8 cellular contexts compared by ENCODE assay signal in the genomic region with DNA sequence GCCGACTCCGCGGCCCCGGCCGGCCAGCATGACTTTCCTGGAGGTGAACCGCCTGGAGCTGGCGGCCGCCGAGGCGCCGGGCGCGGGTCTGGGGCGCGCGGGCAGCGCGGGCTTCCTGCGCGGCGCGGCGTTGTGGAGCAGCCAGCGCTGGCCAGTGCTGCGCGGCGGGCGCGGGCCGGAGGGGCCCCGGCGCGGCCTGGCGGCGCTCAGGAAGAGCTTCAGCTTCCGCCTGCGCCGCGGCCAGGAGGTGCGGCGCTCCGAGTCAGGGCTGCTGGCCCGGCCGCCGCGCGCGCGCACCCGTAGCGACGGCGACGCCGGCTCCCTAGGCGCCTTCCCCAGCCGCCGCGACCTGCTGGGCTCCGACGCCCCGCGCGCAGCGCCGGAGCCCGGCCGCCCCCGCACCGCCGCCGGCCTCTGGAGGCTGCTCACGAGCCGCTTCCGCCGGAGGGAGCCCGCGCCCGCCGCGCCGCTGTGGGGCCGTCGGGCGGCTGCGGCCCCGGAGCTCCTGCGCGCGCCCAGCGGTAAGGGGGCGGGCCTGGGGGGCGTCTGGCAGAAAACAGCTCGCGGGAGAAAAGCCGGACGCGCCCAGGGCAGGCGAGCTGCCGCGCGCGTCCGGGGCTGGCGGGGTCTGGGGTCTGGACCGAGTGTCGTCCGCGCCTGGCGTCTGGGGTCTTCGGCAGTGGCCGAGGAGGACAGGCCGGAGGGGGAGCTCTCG. TPM values are rescaled to one million over a fixed set of nuclear protein-coding genes. Genes with fewer than 3 reads are reported as not detected.
DNase-seq lines count a peak whose midpoint lies in the region; ATAC-seq and TF ChIP-seq lines count a peak whose summit lies in the region.

No MANE protein-coding gene starts in this region.

- no peak overlapping the region for H3K27ac ChIP-seq in esophagus muscularis mucosa (replicated peaks in 1 of 4)

- no peaks in the 10 kb centered on the region for H3K9me3 Mint-ChIP-seq in progenitor cell of endocrine pancreas (ENCODE audit: low read depth)

- H3K4me3 ChIP-seq in esophagus muscularis mucosa = peak overlapping the region; percentile 32 to 56 (median 36)

- peak overlapping the region; percentile 72 for H3K4me3 Mint-ChIP-seq in progenitor cell of endocrine pancreas (ENCODE audit: low read depth)

- no peaks in the 10 kb centered on the region for H3K27me3 ChIP-seq in esophagus muscularis mucosa

- 0% methylated on average over 10 of the region's 114 CpGs for WGBS in esophagus muscularis mucosa

- H3K4me1 ChIP-seq in esophagus muscularis mucosa = peaks cover 17 to 48% (median 37%) of the 10 kb centered on the region in 4 donors

- no peak for TF ChIP-seq EP300 in esophagus muscularis mucosa (IDR thresholded peaks at IDR 0.05)

- TF ChIP-seq CTCF in esophagus muscularis mucosa (IDR thresholded peaks at IDR 0.05) = no peak
- no peak for TF ChIP-seq CTCF in progenitor cell of endocrine pancreas (IDR thresholded peaks at IDR 0.05; ENCODE audit: unreplicated experiment)

- no peak for ATAC-seq in HG03521 (IDR thresholded peaks at IDR 0.05; ENCODE audit: unreplicated experiment)
- no peak for ATAC-seq in GM21367 (IDR thresholded peaks at IDR 0.05; ENCODE audit: unreplicated experiment)
- ATAC-seq in GM19324 (IDR thresholded peaks at IDR 0.05; ENCODE audit: low FRiP score, unreplicated experiment) = no peak

- H3K27me3 Mint-ChIP-seq in progenitor cell of endocrine pancreas = peaks cover 2% of the 10 kb centered on the region

- DNase-seq in EL = peak; percentile 24
- DNase-seq in activated CD4-positive, alpha-beta T cell treated with anti-CD3 and anti-CD28 coated beads for 4 hours = peak; percentile 18 to 31
- DNase-seq in esophagus muscularis mucosa (ENCODE audit: extremely low spot score) = no peak
- no peak for DNase-seq in progenitor cell of endocrine pancreas (ENCODE audit: low spot score, unreplicated experiment)
- no peak for DNase-seq in NCI-H2107 treated with DMSO at 0.1 percent for 48 hours (lab: John Stamatoyannopoulos, UW; ENCODE audit: unreplicated experiment)

- no peak for TF ChIP-seq POLR2A in esophagus muscularis mucosa (IDR thresholded peaks at IDR 0.05; ENCODE audit: low read depth)

- intact Hi-C loops in esophagus muscularis mucosa (cut with DNase I) = no loop called here

- no peaks in the 10 kb centered on the region for H3K9me3 ChIP-seq in esophagus muscularis mucosa

- peaks cover 19 to 38% (median 37%) of the 10 kb centered on the region in 4 donors for H3K36me3 ChIP-seq in esophagus muscularis mucosa

- H3K36me3 Mint-ChIP-seq in progenitor cell of endocrine pancreas (ENCODE audit: insufficient read depth) = peaks cover 7% of the 10 kb centered on the region

- peaks cover 34% of the 10 kb centered on the region for H3K4me1 Mint-ChIP-seq in progenitor cell of endocrine pancreas (ENCODE audit: low read depth)

- no peak overlapping the region for H3K27ac Mint-ChIP-seq in progenitor cell of endocrine pancreas

RNA-seq across cellular contexts. Expression of a gene that starts 29.0 kb away (rescaled TPM):
- total RNA-seq in esophagus muscularis mucosa (10 to 100 TPM; 33.8 to 71.2 (median 60.0) TPM), progenitor cell of endocrine pancreas (112 and 114 TPM in 2 replicates)

RNA-seq across cellular contexts. Expression of a gene that starts 32.0 kb away (rescaled TPM):
- total RNA-seq in esophagus muscularis mucosa = 10 to 100 TPM; 39.0 to 66.6 (median 51.4) TPM
- 40.4 and 48.6 TPM in 2 replicates for total RNA-seq in progenitor cell of endocrine pancreas

RNA-seq across cellular contexts. Expression of a gene that starts 34.7 kb away (rescaled TPM):
- total RNA-seq in esophagus muscularis mucosa (10 to 100 TPM; 45.7 to 74.9 (median 60.4) TPM), progenitor cell of endocrine pancreas (75.0 and 81.9 TPM in 2 replicates)

RNA-seq across cellular contexts. Expression of a gene that starts 52.2 kb away (rescaled TPM):
- total RNA-seq in esophagus muscularis mucosa = not detected
- 2.0 and 2.1 TPM in 2 replicates for total RNA-seq in progenitor cell of endocrine pancreas

RNA-seq across cellular contexts. Expression of a gene that starts 55.9 kb away (rescaled TPM):
- total RNA-seq in esophagus muscularis mucosa (100 to 1,000 TPM in 3 of 4 donors, 10 to 100 TPM in 1; 96.8 to 165 (median 122) TPM), progenitor cell of endocrine pancreas (208 and 213 TPM in 2 replicates)

Comparison
In these comparisons a context has a peak if more than half of its experiments do, and no peak if none do; other contexts are left out.
1. DNase-seq: peak in EL (single experiment) and activated CD4-positive, alpha-beta T cell treated with anti-CD3 and anti-CD28 coated beads for 4 hours (2 of 2); none in esophagus muscularis mucosa (single experiment), progenitor cell of endocrine pancreas (single experiment) and NCI-H2107 treated with DMSO at 0.1 percent for 48 hours (single experiment).